1 cellular context compared by ENCODE assay signal in the genomic region with DNA sequence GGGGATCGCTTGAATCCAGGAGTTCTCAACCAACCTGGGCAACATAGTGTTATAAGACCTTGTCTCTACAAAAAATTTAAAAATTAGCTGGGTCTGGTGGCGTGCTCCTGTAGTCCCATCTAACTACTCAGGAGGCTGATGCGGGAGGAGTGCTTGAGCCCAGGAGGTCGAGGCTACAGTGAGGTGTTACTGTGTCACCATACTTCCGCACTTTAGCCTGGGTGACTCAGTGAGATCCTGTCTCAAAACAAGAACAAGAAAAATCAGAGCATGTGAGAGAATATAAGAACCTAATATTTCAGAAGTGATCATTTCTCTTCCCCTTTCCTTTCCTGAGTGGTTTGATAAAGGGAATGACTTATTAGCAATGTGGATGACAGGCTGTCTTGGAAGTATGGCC.
TF ChIP-seq lines count a peak whose summit lies in the region.

No MANE protein-coding gene starts in this region.

TF ChIP-seq in HCT116, 20 proteins besides CTCF, POLR2A, EP300 and RAD21 (continued from another document):
- TF ChIP-seq SP1 (IDR thresholded peaks at IDR 0.05; ENCODE audit: low read depth) (no peak), TCF7L2 (IDR thresholded peaks at IDR 0.05; ENCODE audit: borderline replicate concordance, extremely low read depth, insufficient read depth, insufficient read length) (no peak), SIN3A (IDR thresholded peaks at IDR 0.05; ENCODE audit: low read depth) (no peak), CBX3 (IDR thresholded peaks at IDR 0.05; ENCODE audit: low read depth) (no peak), FOSL1 (IDR thresholded peaks at IDR 0.05; ENCODE audit: low read depth) (no peak), ZFX (IDR thresholded peaks at IDR 0.05) (no peak), CEBPB (IDR thresholded peaks at IDR 0.05; ENCODE audit: low read depth) (no peak), JUND (IDR thresholded peaks at IDR 0.05) (no peak), ELF1 (IDR thresholded peaks at IDR 0.05; ENCODE audit: borderline replicate concordance, low read depth) (no peak), POLR2AphosphoS5 (IDR thresholded peaks at IDR 0.05; ENCODE audit: low read depth, low read length) (no peak), ATF3 (IDR thresholded peaks at IDR 0.05) (no peak), SRF (IDR thresholded peaks at IDR 0.05; ENCODE audit: low read depth) (no peak), ZNF274 (IDR thresholded peaks at IDR 0.05; ENCODE audit: low read depth, low read length) (no peak)
- TF ChIP-seq, protein P1, sequence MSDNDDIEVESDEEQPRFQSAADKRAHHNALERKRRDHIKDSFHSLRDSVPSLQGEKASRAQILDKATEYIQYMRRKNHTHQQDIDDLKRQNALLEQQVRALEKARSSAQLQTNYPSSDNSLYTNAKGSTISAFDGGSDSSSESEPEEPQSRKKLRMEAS (IDR thresholded peaks at IDR 0.05): no peak
